Comparison of ENCODE assay signal across 2 cellular contexts in genomic region chr20:32943490-32944052, GRCh38.
TF ChIP-seq lines count a peak whose summit lies in the region.

No MANE protein-coding gene starts in this region.

TF ChIP-seq in HepG2, 621 proteins besides CTCF, POLR2A, EP300 and RAD21 (continued from another document):
- TF ChIP-seq, protein P1, sequence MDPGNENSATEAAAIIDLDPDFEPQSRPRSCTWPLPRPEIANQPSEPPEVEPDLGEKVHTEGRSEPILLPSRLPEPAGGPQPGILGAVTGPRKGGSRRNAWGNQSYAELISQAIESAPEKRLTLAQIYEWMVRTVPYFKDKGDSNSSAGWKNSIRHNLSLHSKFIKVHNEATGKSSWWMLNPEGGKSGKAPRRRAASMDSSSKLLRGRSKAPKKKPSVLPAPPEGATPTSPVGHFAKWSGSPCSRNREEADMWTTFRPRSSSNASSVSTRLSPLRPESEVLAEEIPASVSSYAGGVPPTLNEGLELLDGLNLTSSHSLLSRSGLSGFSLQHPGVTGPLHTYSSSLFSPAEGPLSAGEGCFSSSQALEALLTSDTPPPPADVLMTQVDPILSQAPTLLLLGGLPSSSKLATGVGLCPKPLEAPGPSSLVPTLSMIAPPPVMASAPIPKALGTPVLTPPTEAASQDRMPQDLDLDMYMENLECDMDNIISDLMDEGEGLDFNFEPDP (CRISPR knock-in tag; conservative IDR thresholded peaks at IDR 0.05) = 0 out of 2 replicates have a peak, but pooled peaks have one; percentile 42
- TF ChIP-seq HNF4G (IDR thresholded peaks at IDR 0.05; ENCODE audit: borderline replicate concordance, low read depth, low read length) (peak; percentile 38; the same call in 1 of the 2 replicates), HNF4G (CRISPR knock-in tag; IDR thresholded peaks at IDR 0.05; ENCODE audit: borderline replicate concordance, low read depth) (no peak), HNF4A (CRISPR knock-in tag; IDR thresholded peaks at IDR 0.05) (peak; percentile 76), ZNF350 (CRISPR knock-in tag; IDR thresholded peaks at IDR 0.05; ENCODE audit: borderline replicate concordance, low read depth) (0 out of 2 replicates have a peak, but pooled peaks have one; percentile 55), TGIF2 (CRISPR knock-in tag; IDR thresholded peaks at IDR 0.05) (no peak), TEAD3 (CRISPR knock-in tag; optimal IDR thresholded peaks at IDR 0.05; ENCODE audit: borderline replicate concordance) (peak; percentile 48), ZNF850 (CRISPR knock-in tag; conservative IDR thresholded peaks at IDR 0.05) (no peak)
- TF ChIP-seq, protein P2, sequence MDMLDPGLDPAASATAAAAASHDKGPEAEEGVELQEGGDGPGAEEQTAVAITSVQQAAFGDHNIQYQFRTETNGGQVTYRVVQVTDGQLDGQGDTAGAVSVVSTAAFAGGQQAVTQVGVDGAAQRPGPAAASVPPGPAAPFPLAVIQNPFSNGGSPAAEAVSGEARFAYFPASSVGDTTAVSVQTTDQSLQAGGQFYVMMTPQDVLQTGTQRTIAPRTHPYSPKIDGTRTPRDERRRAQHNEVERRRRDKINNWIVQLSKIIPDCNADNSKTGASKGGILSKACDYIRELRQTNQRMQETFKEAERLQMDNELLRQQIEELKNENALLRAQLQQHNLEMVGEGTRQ (IDR thresholded peaks at IDR 0.05; ENCODE audit: low read depth, low read length) = no peak
- TF ChIP-seq, protein P2 (CRISPR knock-in tag; IDR thresholded peaks at IDR 0.05; ENCODE audit: borderline replicate concordance) = no peak
- TF ChIP-seq, protein P3, sequence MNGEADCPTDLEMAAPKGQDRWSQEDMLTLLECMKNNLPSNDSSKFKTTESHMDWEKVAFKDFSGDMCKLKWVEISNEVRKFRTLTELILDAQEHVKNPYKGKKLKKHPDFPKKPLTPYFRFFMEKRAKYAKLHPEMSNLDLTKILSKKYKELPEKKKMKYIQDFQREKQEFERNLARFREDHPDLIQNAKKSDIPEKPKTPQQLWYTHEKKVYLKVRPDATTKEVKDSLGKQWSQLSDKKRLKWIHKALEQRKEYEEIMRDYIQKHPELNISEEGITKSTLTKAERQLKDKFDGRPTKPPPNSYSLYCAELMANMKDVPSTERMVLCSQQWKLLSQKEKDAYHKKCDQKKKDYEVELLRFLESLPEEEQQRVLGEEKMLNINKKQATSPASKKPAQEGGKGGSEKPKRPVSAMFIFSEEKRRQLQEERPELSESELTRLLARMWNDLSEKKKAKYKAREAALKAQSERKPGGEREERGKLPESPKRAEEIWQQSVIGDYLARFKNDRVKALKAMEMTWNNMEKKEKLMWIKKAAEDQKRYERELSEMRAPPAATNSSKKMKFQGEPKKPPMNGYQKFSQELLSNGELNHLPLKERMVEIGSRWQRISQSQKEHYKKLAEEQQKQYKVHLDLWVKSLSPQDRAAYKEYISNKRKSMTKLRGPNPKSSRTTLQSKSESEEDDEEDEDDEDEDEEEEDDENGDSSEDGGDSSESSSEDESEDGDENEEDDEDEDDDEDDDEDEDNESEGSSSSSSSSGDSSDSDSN (CRISPR knock-in tag; IDR thresholded peaks at IDR 0.05) = peak; percentile 31; the same call in 1 of the 2 replicates

TF ChIP-seq in K562, 482 proteins besides CTCF, POLR2A, EP300 and RAD21 (continued from another document):
- TF ChIP-seq PRDM10 (IDR thresholded peaks at IDR 0.05; ENCODE audit: partially characterized antibody) (peak; percentile 16), HDAC1 (IDR thresholded peaks at IDR 0.05) (no peak), ZNF785 (CRISPR knock-in tag; IDR thresholded peaks at IDR 0.05) (no peak)
- TF ChIP-seq, protein P4, sequence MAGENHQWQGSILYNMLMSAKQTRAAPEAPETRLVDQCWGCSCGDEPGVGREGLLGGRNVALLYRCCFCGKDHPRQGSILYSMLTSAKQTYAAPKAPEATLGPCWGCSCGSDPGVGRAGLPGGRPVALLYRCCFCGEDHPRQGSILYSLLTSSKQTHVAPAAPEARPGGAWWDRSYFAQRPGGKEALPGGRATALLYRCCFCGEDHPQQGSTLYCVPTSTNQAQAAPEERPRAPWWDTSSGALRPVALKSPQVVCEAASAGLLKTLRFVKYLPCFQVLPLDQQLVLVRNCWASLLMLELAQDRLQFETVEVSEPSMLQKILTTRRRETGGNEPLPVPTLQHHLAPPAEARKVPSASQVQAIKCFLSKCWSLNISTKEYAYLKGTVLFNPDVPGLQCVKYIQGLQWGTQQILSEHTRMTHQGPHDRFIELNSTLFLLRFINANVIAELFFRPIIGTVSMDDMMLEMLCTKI (IDR thresholded peaks at IDR 0.05; ENCODE audit: partially characterized antibody) = no peak
